Comparison of ENCODE assay signal across 8 cellular contexts in the genomic region with DNA sequence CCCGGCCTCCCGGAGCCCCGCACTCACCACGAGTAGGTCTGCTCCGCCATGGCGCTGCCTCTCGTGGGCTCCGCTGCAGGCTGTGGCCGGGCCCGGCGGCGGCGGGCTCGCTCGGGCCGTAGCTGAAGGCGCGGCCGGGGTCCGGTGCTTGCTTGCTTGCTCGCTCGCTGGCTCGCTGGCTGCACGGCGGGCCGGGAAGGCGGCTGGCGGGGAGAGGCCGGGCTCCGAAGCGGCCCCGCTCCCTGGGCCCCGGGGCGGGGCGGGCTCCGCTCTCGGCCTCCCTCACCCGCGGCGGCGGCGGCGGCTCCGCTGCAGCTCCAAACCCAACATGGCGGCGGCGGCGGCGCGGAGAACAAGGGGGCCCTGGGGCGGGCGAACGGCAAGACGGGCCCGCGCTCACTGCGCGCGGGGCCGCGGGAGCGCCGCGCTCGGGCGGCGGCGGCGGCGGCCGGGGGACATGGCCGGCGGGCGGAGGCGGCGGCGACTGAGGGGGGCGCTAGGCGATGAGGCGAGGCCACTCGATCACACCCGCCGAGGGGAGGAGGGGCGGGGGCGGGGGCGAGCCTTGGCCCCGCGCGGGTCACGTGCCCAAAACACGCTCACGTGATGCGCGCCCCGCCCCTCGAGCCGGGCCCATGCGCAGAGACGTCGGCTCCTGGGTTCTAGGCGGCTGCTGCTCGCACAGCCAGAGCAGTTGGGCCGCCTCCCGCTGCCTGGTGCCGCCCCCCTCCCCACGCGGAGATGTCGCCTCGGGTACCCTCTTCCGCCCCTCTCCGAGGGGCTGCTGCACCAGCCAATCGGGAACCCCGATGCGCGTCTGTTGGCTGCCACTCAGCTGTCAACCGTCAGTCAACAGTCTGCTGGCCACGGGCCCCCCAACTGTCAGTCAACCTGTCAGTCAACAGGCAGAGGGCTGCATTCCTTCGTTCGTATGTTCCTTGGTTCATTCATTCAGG. TPM values are rescaled to one million over a fixed set of nuclear protein-coding genes. Genes with fewer than 3 reads are reported as not detected.
DNase-seq lines count a peak whose midpoint lies in the region; ATAC-seq and TF ChIP-seq lines count a peak whose summit lies in the region.

A gene with protein sequence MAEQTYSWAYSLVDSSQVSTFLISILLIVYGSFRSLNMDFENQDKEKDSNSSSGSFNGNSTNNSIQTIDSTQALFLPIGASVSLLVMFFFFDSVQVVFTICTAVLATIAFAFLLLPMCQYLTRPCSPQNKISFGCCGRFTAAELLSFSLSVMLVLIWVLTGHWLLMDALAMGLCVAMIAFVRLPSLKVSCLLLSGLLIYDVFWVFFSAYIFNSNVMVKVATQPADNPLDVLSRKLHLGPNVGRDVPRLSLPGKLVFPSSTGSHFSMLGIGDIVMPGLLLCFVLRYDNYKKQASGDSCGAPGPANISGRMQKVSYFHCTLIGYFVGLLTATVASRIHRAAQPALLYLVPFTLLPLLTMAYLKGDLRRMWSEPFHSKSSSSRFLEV (minus strand): TSS at position 541 of the 956 bp plus-strand sequence. CDS start 491 bp downstream, at position 50.

- peaks cover 15% of the 10 kb centered on the region for H3K36me3 Mint-ChIP-seq in activated naive CD8-positive, alpha-beta T cell treated with anti-CD3 and anti-CD28 coated beads for 36 hours
- no peaks in the 10 kb centered on the region for H3K36me3 Mint-ChIP-seq in glutamatergic neuron (ENCODE audit: unreplicated experiment)
- H3K36me3 Mint-ChIP-seq in osteocyte (ENCODE audit: unreplicated experiment): peaks cover 3% of the 10 kb centered on the region

- no peaks in the 10 kb centered on the region for H3K27me3 Mint-ChIP-seq in activated naive CD8-positive, alpha-beta T cell treated with anti-CD3 and anti-CD28 coated beads for 36 hours
- H3K27me3 Mint-ChIP-seq in glutamatergic neuron (ENCODE audit: unreplicated experiment) (peaks cover 8% of the 10 kb centered on the region), osteocyte (ENCODE audit: unreplicated experiment) (no peaks in the 10 kb centered on the region)

- H3K36me3 ChIP-seq in SU-DHL-6 (ENCODE audit: low read length) (no peaks in the 10 kb centered on the region), testis (ENCODE audit: low read depth, missing control alignments) (no peaks in the 10 kb centered on the region)

- DNase-seq in NCI-H1105 (lab: John Stamatoyannopoulos, UW): peak; percentile 91
- DNase-seq in activated naive CD8-positive, alpha-beta T cell treated with anti-CD3 and anti-CD28 coated beads for 36 hours: peak; percentile 95
- DNase-seq in glutamatergic neuron: peak; percentile 98
- peak; percentile 96 for DNase-seq in osteocyte (ENCODE audit: extremely low spot score, unreplicated experiment)
- DNase-seq in testis: peak; percentile 94

- peaks cover 6% of the 10 kb centered on the region; the same call in 1 of the 2 replicates for H4K20me1 ChIP-seq in SU-DHL-6 (ENCODE audit: low read depth, low read length)

- ATAC-seq in HG02642 (IDR thresholded peaks at IDR 0.05; ENCODE audit: poor library complexity, unreplicated experiment): peak; percentile 77

- intact Hi-C loops in testis (cut with DNase I; ENCODE audit: low total_unique reads): no loop called here

- peaks cover 15% of the 10 kb centered on the region for H3K4me1 Mint-ChIP-seq in activated naive CD8-positive, alpha-beta T cell treated with anti-CD3 and anti-CD28 coated beads for 36 hours
- H3K4me1 Mint-ChIP-seq in glutamatergic neuron (ENCODE audit: low read depth, unreplicated experiment) (peaks cover 20% of the 10 kb centered on the region), osteocyte (ENCODE audit: unreplicated experiment) (peaks cover 27% of the 10 kb centered on the region)

- TF ChIP-seq CTCF in SU-DHL-6 (IDR thresholded peaks at IDR 0.05; ENCODE audit: insufficient read depth, low read length, poor library complexity, severe bottlenecking) (no peak), glutamatergic neuron (IDR thresholded peaks at IDR 0.05; ENCODE audit: partially characterized antibody, unreplicated experiment) (no peak), osteocyte (IDR thresholded peaks at IDR 0.05) (peak; percentile 11), testis (IDR thresholded peaks at IDR 0.05) (no peak)

- 1 to 10% methylated on average over 4 to 64 of the region's 119 CpGs for WGBS in testis, 2 donors

- peak within 1 kb of the TSS; percentile 98 for H3K4me3 Mint-ChIP-seq in activated naive CD8-positive, alpha-beta T cell treated with anti-CD3 and anti-CD28 coated beads for 36 hours
- H3K4me3 Mint-ChIP-seq in glutamatergic neuron (ENCODE audit: unreplicated experiment) (peak within 1 kb of the TSS; percentile 100), osteocyte (ENCODE audit: unreplicated experiment) (peak within 1 kb of the TSS; percentile 99)

- peak within 1 kb of the TSS; percentile 80 for H3K4me2 ChIP-seq in SU-DHL-6 (ENCODE audit: low read depth, low read length, poor library complexity, severe bottlenecking)

- H3K27ac Mint-ChIP-seq in activated naive CD8-positive, alpha-beta T cell treated with anti-CD3 and anti-CD28 coated beads for 36 hours: peak within 1 kb of the TSS; percentile 91
- H3K27ac Mint-ChIP-seq in glutamatergic neuron (ENCODE audit: unreplicated experiment): peak within 1 kb of the TSS; percentile 89
- peak within 1 kb of the TSS; percentile 88 for H3K27ac Mint-ChIP-seq in osteocyte (ENCODE audit: unreplicated experiment)

- no peaks in the 10 kb centered on the region for H3K9me3 Mint-ChIP-seq in activated naive CD8-positive, alpha-beta T cell treated with anti-CD3 and anti-CD28 coated beads for 36 hours
- H3K9me3 Mint-ChIP-seq in glutamatergic neuron (ENCODE audit: unreplicated experiment): peaks cover 11% of the 10 kb centered on the region
- no peaks in the 10 kb centered on the region for H3K9me3 Mint-ChIP-seq in osteocyte (ENCODE audit: unreplicated experiment)

- H3K27me3 ChIP-seq in SU-DHL-6 (ENCODE audit: low read length) (no peaks in the 10 kb centered on the region), testis (no peaks in the 10 kb centered on the region)

- peaks cover 11% of the 10 kb centered on the region for H3K4me1 ChIP-seq in testis

- H3K9ac ChIP-seq in SU-DHL-6 (ENCODE audit: low read length): peak within 1 kb of the TSS; percentile 88

- no peaks in the 10 kb centered on the region; the same call in none of the 2 replicates for H3F3A ChIP-seq in SU-DHL-6 (ENCODE audit: insufficient read depth)

- H3K9me3 ChIP-seq in SU-DHL-6 (ENCODE audit: insufficient read depth, low read length) (no peaks in the 10 kb centered on the region), testis (no peaks in the 10 kb centered on the region)

- TF ChIP-seq POLR2A in GM10847 (IDR thresholded peaks at IDR 0.05; ENCODE audit: extremely low read depth, insufficient read length) (peak; percentile 58), testis (IDR thresholded peaks at IDR 0.05) (peak; percentile 10)

- H2AFZ ChIP-seq in SU-DHL-6 (ENCODE audit: low read depth, low read length, severe bottlenecking): peak within 1 kb of the TSS; percentile 74

- H3K9me2 ChIP-seq in SU-DHL-6 (replicated peaks; ENCODE audit: insufficient read depth, low read length): no peaks in the 10 kb centered on the region

- H3K4me3 ChIP-seq in SU-DHL-6 (ENCODE audit: insufficient read depth, low read length, poor library complexity, severe bottlenecking) (peak within 1 kb of the TSS; percentile 94), testis (peak within 1 kb of the TSS; percentile 97 to 100)

- H3K79me2 ChIP-seq in SU-DHL-6 (ENCODE audit: insufficient read depth, low read length): peaks cover 46% of the 10 kb centered on the region

- H3K27ac ChIP-seq in SU-DHL-6 (ENCODE audit: low read depth, low read length): peak within 1 kb of the TSS; percentile 64
- peak within 1 kb of the TSS; percentile 81 to 95 for H3K27ac ChIP-seq in testis

RNA-seq across cellular contexts. Expression of the gene that starts here (rescaled TPM):
- 10 to 100 TPM; 24.7 to 27.6 TPM for total RNA-seq in activated naive CD8-positive, alpha-beta T cell treated with anti-CD3 and anti-CD28 coated beads for 36 hours
- total RNA-seq in glutamatergic neuron (ENCODE audit: unreplicated experiment): 53.4 TPM
- total RNA-seq in osteocyte: 61.7 and 70.3 TPM in 2 replicates
- total RNA-seq in testis: 10 to 100 TPM; 61.1 to 65.4 TPM
- 190 TPM for polyA plus RNA-seq in testis (ENCODE audit: insufficient read depth, low read depth, low replicate concordance)

Comparison
In these comparisons a context has a peak if more than half of its experiments do, and no peak if none do; other contexts are left out.
1. Peak in every context shown above with its lines: DNase-seq, ATAC-seq, H3K4me3 ChIP-seq and H3K27ac ChIP-seq.